Comparison of ENCODE assay signal across 11 cellular contexts in the genomic region with DNA sequence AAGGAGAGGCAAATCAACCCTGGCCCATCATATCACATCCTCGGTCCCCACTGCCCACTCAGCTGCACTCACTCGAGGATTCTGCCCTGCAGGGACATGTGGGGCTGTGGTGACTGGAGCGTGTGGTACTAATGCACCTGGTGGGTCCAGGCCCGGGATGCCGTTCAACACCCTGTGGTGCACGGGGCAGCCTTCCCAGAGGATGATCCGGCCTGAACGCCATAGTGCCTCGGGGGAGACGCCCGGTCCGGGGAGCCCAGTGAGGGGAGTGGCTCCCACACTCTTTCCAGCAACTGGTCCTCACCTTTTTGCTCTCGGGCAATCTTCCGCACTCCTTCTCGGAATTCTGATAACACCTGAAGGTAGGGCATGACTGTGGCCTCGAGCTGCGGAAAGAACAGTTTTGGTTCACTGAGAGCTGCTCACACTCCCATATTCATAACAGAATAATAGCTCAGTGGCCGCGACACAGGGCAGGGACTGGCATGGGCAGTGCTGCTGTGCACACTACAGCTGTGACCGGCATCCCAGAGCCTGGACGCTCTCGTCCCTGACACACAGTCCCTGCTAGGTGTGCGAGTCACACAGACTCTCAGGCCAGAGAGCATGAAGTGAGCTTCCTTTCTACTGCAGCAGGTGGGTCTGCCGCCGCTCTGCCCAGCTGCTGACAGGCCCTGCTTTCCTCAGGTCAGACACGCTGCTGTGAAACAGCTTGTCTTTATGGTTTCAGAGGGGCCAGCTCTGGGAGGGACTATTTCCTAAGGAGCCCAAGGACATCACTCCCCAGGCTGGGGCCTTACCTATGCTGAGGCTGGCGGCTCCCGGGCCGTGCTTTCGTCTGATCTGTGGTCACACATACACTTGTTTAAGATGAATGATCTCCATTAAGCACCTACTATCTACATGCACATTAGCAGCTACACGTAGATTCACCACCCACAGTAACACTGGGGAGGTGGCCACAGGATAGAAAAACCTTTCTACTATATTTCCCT.
"Had no signal": no experiment of that assay in that cellular context is flagged by ENCODE, and none has a peak within 500 bp of the region (broad histone marks: within the 10 kb centered on the region; RNA-seq: fewer than 3 reads in every experiment).

No MANE protein-coding gene starts in this region.

- H3K9me3 Mint-ChIP-seq: activated B cell treated with CpG ODN at 0.5 μM for 24 hours; activated T-cell treated with anti-CD3 and anti-CD28 coated beads, Interleukin-2, amount 50 U/mL, for 4 hours; stimulated activated memory B cell treated with anti-CD40 and anti-IgM and Interleukin-4, amounts not matched to agents 10 μg/mL and 1 μg/mL and 100 μg/mL, for 72 hours had no signal

- H3K27ac ChIP-seq: cardiac muscle cell, gastroesophageal sphincter, parathyroid adenoma, tibial artery had no signal

- H3K4me3 Mint-ChIP-seq: activated B cell treated with CpG ODN at 0.5 μM for 24 hours; activated T-cell treated with anti-CD3 and anti-CD28 coated beads, Interleukin-2, amount 50 U/mL, for 4 hours; stimulated activated memory B cell treated with anti-CD40 and anti-IgM and Interleukin-4, amounts not matched to agents 10 μg/mL and 1 μg/mL and 100 μg/mL, for 72 hours had no signal

- H3K4me1 ChIP-seq: gastroesophageal sphincter, parathyroid adenoma, tibial artery had no signal

- H3K9me3 ChIP-seq: gastroesophageal sphincter, tibial artery had no signal

- H3K27me3 ChIP-seq: cardiac muscle cell, gastroesophageal sphincter, tibial artery had no signal

- DNase-seq: activated B cell treated with CpG ODN at 0.5 μM for 24 hours; activated CD4-positive, alpha-beta T cell treated with anti-CD3 and anti-CD28 coated beads for 48 hours; activated gamma-delta T cell; activated T-cell treated with anti-CD3 and anti-CD28 coated beads, Interleukin-2, amount 50 U/mL, for 4 hours; erythroblast; retina; tibial artery had no signal

- H3K27ac Mint-ChIP-seq: activated B cell treated with CpG ODN at 0.5 μM for 24 hours; stimulated activated memory B cell treated with anti-CD40 and anti-IgM and Interleukin-4, amounts not matched to agents 10 μg/mL and 1 μg/mL and 100 μg/mL, for 72 hours had no signal

- H3K4me3 ChIP-seq: cardiac muscle cell, gastroesophageal sphincter, tibial artery had no signal

- H3K9ac ChIP-seq: parathyroid adenoma had no signal

- H3K79me2 ChIP-seq: parathyroid adenoma had no signal

- H3K27me3 Mint-ChIP-seq: activated B cell treated with CpG ODN at 0.5 μM for 24 hours; stimulated activated memory B cell treated with anti-CD40 and anti-IgM and Interleukin-4, amounts not matched to agents 10 μg/mL and 1 μg/mL and 100 μg/mL, for 72 hours had no signal

- H2AFZ ChIP-seq: parathyroid adenoma had no signal

- ATAC-seq: activated T-cell treated with anti-CD3 and anti-CD28 coated beads, Interleukin-2, amount 50 U/mL, for 4 hours; gastroesophageal sphincter; stimulated activated memory B cell treated with anti-CD40 and anti-IgM and Interleukin-4, amounts not matched to agents 10 μg/mL and 1 μg/mL and 100 μg/mL, for 72 hours had no signal

- H3K4me1 Mint-ChIP-seq: activated B cell treated with CpG ODN at 0.5 μM for 24 hours; stimulated activated memory B cell treated with anti-CD40 and anti-IgM and Interleukin-4, amounts not matched to agents 10 μg/mL and 1 μg/mL and 100 μg/mL, for 72 hours had no signal
